ENCODE assay signal across 12 cellular contexts in the genomic region with DNA sequence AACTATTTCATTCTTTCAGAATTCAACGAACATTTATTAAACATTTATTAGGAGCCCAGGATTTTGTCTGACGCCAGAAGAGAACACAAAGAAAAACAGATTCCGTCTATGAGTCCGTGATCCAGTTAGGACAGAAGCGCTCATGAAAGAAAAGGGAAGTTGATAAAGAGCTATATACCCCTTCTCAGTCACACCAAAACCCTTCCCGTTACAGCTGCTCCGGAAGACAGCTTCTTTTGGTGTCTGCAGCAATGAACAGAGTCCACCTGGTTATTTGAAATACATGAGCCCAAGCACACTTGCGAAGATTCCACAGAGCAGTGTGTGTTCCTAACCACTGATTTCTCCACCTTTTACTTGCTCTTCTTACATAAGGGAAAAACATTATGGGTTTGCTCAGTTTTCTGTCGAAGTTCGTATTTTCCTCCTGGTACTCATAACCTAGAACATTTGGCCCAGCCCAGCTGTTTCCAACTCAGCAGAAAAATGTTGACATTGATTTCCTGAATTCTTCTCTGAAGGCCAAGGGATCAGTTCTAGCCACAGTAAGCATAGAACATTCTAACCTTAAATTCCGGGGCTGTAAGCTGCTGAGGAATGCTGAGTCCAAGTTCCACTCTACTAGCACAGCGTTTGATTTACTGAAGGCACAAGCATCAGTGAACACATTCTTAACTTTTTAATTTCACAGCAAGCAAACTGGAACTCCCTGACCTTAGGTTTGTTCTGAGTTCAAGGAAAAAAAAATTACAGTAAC.
DNase-seq lines count a peak whose midpoint lies in the region; ATAC-seq and TF ChIP-seq lines count a peak whose summit lies in the region.
"Had no signal": no experiment of that assay in that cellular context is flagged by ENCODE, and none has a peak within 500 bp of the region (broad histone marks: within the 10 kb centered on the region; RNA-seq: fewer than 3 reads in every experiment).

No MANE protein-coding gene starts in this region.

- H3K27ac ChIP-seq in adrenal gland, result peak overlapping the region in 4 of 5 donors; percentile 3 to 78 (median 46)

- no peak overlapping the region for H3K4me3 ChIP-seq in adrenal gland
- H3K4me3 ChIP-seq: lung, spleen had no signal

- H3K9me3 ChIP-seq in adrenal gland (replicated peaks in 1 of 3), result no peaks in the 10 kb centered on the region
- H3K9me3 ChIP-seq: spleen had no signal

- peaks cover 0 to 17% of the 10 kb centered on the region in 2 donors for H3K4me1 ChIP-seq in adrenal gland (replicated peaks in 1 of 2)

- intact Hi-C loops in adrenal gland (cut with DNase I), result no loop called here

- H3K27me3 ChIP-seq in adrenal gland, result no peaks in the 10 kb centered on the region
- H3K27me3 ChIP-seq: spleen had no signal

- ATAC-seq in GM19452 (IDR thresholded peaks at IDR 0.05; ENCODE audit: unreplicated experiment) (peak; percentile 68), HG03103 (IDR thresholded peaks at IDR 0.05; ENCODE audit: low read depth, unreplicated experiment) (peak; percentile 57)

- TF ChIP-seq CTCF in adrenal gland (IDR thresholded peaks at IDR 0.05), result no peak

- DNase-seq in Ammon's horn (ENCODE audit: low spot score) (peak; percentile 32), adrenal gland (peak in 1 of 7 donors; percentile 12), HK-2 (ENCODE audit: unreplicated experiment) (no peak), superior temporal gyrus (ENCODE audit: extremely low spot score) (no peak), A172 (ENCODE audit: low spot score) (no peak)
- no peak for DNase-seq in stimulated activated CD4-positive, alpha-beta T cell treated with anti-CD3 and anti-CD28 coated beads, Interleukin-12 subunit alpha, Interleukin-12 subunit beta, amount 100 ng/mL, for 4 hours
- DNase-seq: activated CD4-positive, alpha-beta T cell treated with anti-CD3 and anti-CD28 coated beads for 1 hour; NCI-H510A treated with DMSO at 0.1 percent for 48 hours; spleen had no signal

- WGBS in adrenal gland, 4 donors, result 56 to 66% (median 60%) methylated on average over 12 of the region's 12 CpGs

- H3K36me3 ChIP-seq in adrenal gland (replicated peaks in 1 of 2), result no peaks in the 10 kb centered on the region
- H3K36me3 ChIP-seq: spleen had no signal

- TF ChIP-seq POLR2A in adrenal gland (IDR thresholded peaks at IDR 0.05), result no peak
